16 cellular contexts compared by ENCODE assay signal in the genomic region with DNA sequence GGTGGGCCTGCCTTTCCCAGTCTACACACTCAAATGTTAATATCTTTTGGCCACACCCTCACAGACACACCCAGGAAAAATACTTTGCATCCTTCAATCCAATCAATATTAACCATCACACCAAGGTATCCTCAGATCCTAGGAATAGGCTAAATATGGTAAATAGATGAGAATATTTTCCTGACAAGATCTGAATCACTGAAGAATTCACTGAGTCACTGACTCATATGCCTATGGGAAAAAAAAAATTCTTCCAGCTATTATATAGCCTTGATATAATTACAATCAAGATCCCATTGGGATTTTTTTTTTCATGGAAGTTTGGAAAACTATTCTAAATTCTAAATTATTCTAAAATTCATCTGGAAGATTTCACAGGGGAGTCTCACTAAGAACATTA.
DNase-seq lines count a peak whose midpoint lies in the region; ATAC-seq, FAIRE-seq and TF ChIP-seq lines count a peak whose summit lies in the region.
"Had no signal": no experiment of that assay in that cellular context is flagged by ENCODE, and none has a peak within 500 bp of the region (broad histone marks: within the 10 kb centered on the region; RNA-seq: fewer than 3 reads in every experiment).

No MANE protein-coding gene starts in this region.

- no peaks in the 10 kb centered on the region for H3K36me3 ChIP-seq in HAP-1 (replicated peaks)
- H3K36me3 ChIP-seq: BLaER1 treated with 17β-estradiol and CSF1 and Interleukin-3, amounts not matched to agents 10 nM and 100 nM; Peyer's patch had no signal

- no peaks in the 10 kb centered on the region for H3K9me3 ChIP-seq in HAP-1
- H3K9me3 ChIP-seq: BLaER1 treated with 17β-estradiol and CSF1 and Interleukin-3, amounts not matched to agents 10 nM and 100 nM; Peyer's patch had no signal

- no peak overlapping the region for H3K27ac Mint-ChIP-seq in activated naive CD4-positive, alpha-beta T cell treated with anti-CD3 and anti-CD28 coated beads, Interleukin-2, amount 10 ng/mL, durations not matched to agents 7 days and 5 days

- ATAC-seq in SK-N-SH treated with all-trans-retinoic acid at 6 μM for 48 hours (peak; percentile 18; the same call in 2 of the 3 replicates), HG02852 (IDR thresholded peaks at IDR 0.05; ENCODE audit: unreplicated experiment) (no peak), GM21529 (IDR thresholded peaks at IDR 0.05; ENCODE audit: unreplicated experiment) (no peak)
- ATAC-seq: HCT116 had no signal

- no peaks in the 10 kb centered on the region for H3K4me1 Mint-ChIP-seq in activated naive CD4-positive, alpha-beta T cell treated with anti-CD3 and anti-CD28 coated beads, Interleukin-2, amount 10 ng/mL, durations not matched to agents 7 days and 5 days

- no peak for FAIRE-seq in HTR-8/SVneo (lab: Jason Lieb, UNC)

- H3K27me3 ChIP-seq in HAP-1 (ENCODE audit: low read depth), result no peaks in the 10 kb centered on the region
- H3K27me3 ChIP-seq: BLaER1 treated with 17β-estradiol and CSF1 and Interleukin-3, amounts not matched to agents 10 nM and 100 nM; Peyer's patch had no signal

- H3K4me1 ChIP-seq in HAP-1, result no peaks in the 10 kb centered on the region
- H3K4me1 ChIP-seq: BLaER1 treated with 17β-estradiol and CSF1 and Interleukin-3, amounts not matched to agents 10 nM and 100 nM; Peyer's patch had no signal

- no peak overlapping the region for H3K4me3 Mint-ChIP-seq in activated naive CD4-positive, alpha-beta T cell treated with anti-CD3 and anti-CD28 coated beads, Interleukin-2, amount 10 ng/mL, durations not matched to agents 7 days and 5 days

- H3K27me3 Mint-ChIP-seq in activated naive CD4-positive, alpha-beta T cell treated with anti-CD3 and anti-CD28 coated beads, Interleukin-2, amount 10 ng/mL, durations not matched to agents 7 days and 5 days, result no peaks in the 10 kb centered on the region

- no peak for TF ChIP-seq CTCF in fibroblast of the aortic adventitia (IDR thresholded peaks at IDR 0.05; ENCODE audit: insufficient read depth, low read length)

- peak; percentile 43 for DNase-seq in EL
- DNase-seq in HTR-8/SVneo (ENCODE audit: insufficient read length, low spot score), result peak; percentile 6
- DNase-seq in fibroblast of the aortic adventitia (ENCODE audit: low read depth), result peak; percentile 24
- DNase-seq in HAP-1 (ENCODE audit: low spot score in 2 of 2), result no peak
- DNase-seq in activated naive CD4-positive, alpha-beta T cell treated with anti-CD3 and anti-CD28 coated beads, Interleukin-2, amount 10 ng/mL, durations not matched to agents 7 days and 5 days, result no peak
- DNase-seq: KBM-7, NCI-H1092 treated with DMSO at 0.1 percent for 48 hours, NCI-H187, NCI-H446 treated with DMSO at 0.1 percent for 48 hours, NCI-H774, Peyer's patch had no signal

- no peaks in the 10 kb centered on the region for H3K36me3 Mint-ChIP-seq in activated naive CD4-positive, alpha-beta T cell treated with anti-CD3 and anti-CD28 coated beads, Interleukin-2, amount 10 ng/mL, durations not matched to agents 7 days and 5 days

- in situ Hi-C loops in HAP-1 (cut with MboI; ENCODE audit: low sequenced_read_pairs), result no loop called here

- H3K9me3 Mint-ChIP-seq in activated naive CD4-positive, alpha-beta T cell treated with anti-CD3 and anti-CD28 coated beads, Interleukin-2, amount 10 ng/mL, durations not matched to agents 7 days and 5 days, result peaks cover 3% of the 10 kb centered on the region

- CTCF ChIA-PET in activated naive CD4-positive, alpha-beta T cell treated with anti-CD3 and anti-CD28 coated beads, Interleukin-2, amount 10 ng/mL, durations not matched to agents 7 days and 5 days (lab: Charles Lee), result no interaction called here

- no peak overlapping the region for H3K4me3 ChIP-seq in fibroblast of the aortic adventitia (ENCODE audit: low read depth, low read length)
- H3K4me3 ChIP-seq in HAP-1, result no peak overlapping the region
- H3K4me3 ChIP-seq: BLaER1 treated with 17β-estradiol and CSF1 and Interleukin-3, amounts not matched to agents 10 nM and 100 nM; Peyer's patch had no signal

TF ChIP-seq in SK-N-SH treated with all-trans-retinoic acid at 6 μM for 48 hours, 23 proteins besides CTCF, POLR2A, EP300 and RAD21:
- no peak for TF ChIP-seq ZFP30 (CRISPR knock-in tag; IDR thresholded peaks at IDR 0.05)

Comparison
In these comparisons a context has a peak if more than half of its experiments do, and no peak if none do; other contexts are left out.
1. DNase-seq: peak in EL (single experiment), HTR-8/SVneo (single experiment) and fibroblast of the aortic adventitia (single experiment); none in HAP-1 (0 of 2) and activated naive CD4-positive, alpha-beta T cell treated with anti-CD3 and anti-CD28 coated beads, Interleukin-2, amount 10 ng/mL, durations not matched to agents 7 days and 5 days (single experiment).